Comparison of ENCODE assay signal across 12 cellular contexts in genomic region chr5:181104606-181105005, GRCh38. TPM values are rescaled to one million over a fixed set of nuclear protein-coding genes. Genes with fewer than 3 reads are reported as not detected.
A peak's percentile ranks its signal among the peaks of the same experiment; 100 is the strongest.
DNase-seq lines count a peak whose midpoint lies in the region; ATAC-seq, FAIRE-seq and TF ChIP-seq lines count a peak whose summit lies in the region.
"Not testable (repeated sequence)": the region's sequence is repeated elsewhere in the genome, so short reads cannot be mapped to it uniquely, and the experiment has no call there.
"Had no signal": no experiment of that assay in that cellular context is flagged by ENCODE, and none has a peak within 500 bp of the region (broad histone marks: within the 10 kb centered on the region; RNA-seq: fewer than 3 reads in every experiment).

No MANE protein-coding gene starts in this region.

- H3K27ac ChIP-seq in A549; H9 (ENCODE audit: insufficient read length, low read depth, low read length); endodermal cell (ENCODE audit: low read depth, low read length): not testable (repeated sequence)

- H2AFZ ChIP-seq in H9 (ENCODE audit: low read length), result not testable (repeated sequence)

- H3K27me3 Mint-ChIP-seq in H9 (ENCODE audit: low read depth) (peaks cover 60% of the 10 kb centered on the region), T-helper 17 cell (peaks cover 61% of the 10 kb centered on the region), endodermal cell (ENCODE audit: insufficient read depth) (peaks cover 73% of the 10 kb centered on the region), naive B cell (peaks cover 50 to 64% (median 63%) of the 10 kb centered on the region in 3 donors)
- H3K27me3 Mint-ChIP-seq in activated CD8-positive, alpha-beta memory T cell treated with anti-CD3 and anti-CD28 coated beads, Interleukin-2, amount 10 ng/mL, durations not matched to agents 7 days and 5 days, result peaks cover 35% of the 10 kb centered on the region
- peaks cover 28% of the 10 kb centered on the region for H3K27me3 Mint-ChIP-seq in activated naive CD8-positive, alpha-beta T cell

- not testable (repeated sequence) for TF ChIP-seq RAD21 in A549 (conservative IDR thresholded peaks at IDR 0.05 in 1 of 2, IDR thresholded peaks at IDR 0.05 in 1 of 2)

- H3K4me3 Mint-ChIP-seq in H9 (peak overlapping the region; percentile 77 to 90; a peak in 4 of 5 replicates), naive B cell (peak overlapping the region in 5 of 8 donors; percentile 19 to 86 (median 73))
- H3K4me3 Mint-ChIP-seq in T-helper 17 cell; activated CD8-positive, alpha-beta memory T cell treated with anti-CD3 and anti-CD28 coated beads, Interleukin-2, amount 10 ng/mL, durations not matched to agents 7 days and 5 days; endodermal cell: not testable (repeated sequence)
- peak overlapping the region; percentile 90 for H3K4me3 Mint-ChIP-seq in activated naive CD8-positive, alpha-beta T cell

- H3K27ac Mint-ChIP-seq in H9; activated CD8-positive, alpha-beta memory T cell treated with anti-CD3 and anti-CD28 coated beads, Interleukin-2, amount 10 ng/mL, durations not matched to agents 7 days and 5 days; activated naive CD8-positive, alpha-beta T cell; endodermal cell: not testable (repeated sequence)
- H3K27ac Mint-ChIP-seq in T-helper 17 cell (peak overlapping the region; percentile 14), naive B cell (peak overlapping the region in 1 of 6 donors; percentile 19)

- not testable (repeated sequence) for TF ChIP-seq POLR2A in A549 (IDR thresholded peaks at IDR 0.05; ENCODE audit: low read length)

- H3K4me3 ChIP-seq in A549; endodermal cell (ENCODE audit: low read length): not testable (repeated sequence)

- H3K14ac ChIP-seq in H9 (ENCODE audit: insufficient read depth, low read length), result not testable (repeated sequence)

- H2BK20ac ChIP-seq in H9 (ENCODE audit: low read depth, low read length, poor library complexity, severe bottlenecking), result not testable (repeated sequence)

- not testable (repeated sequence) for H4K5ac ChIP-seq in H9 (ENCODE audit: insufficient read length, low read depth, low read length)

- not testable (repeated sequence) for H3K9ac ChIP-seq in H9 (ENCODE audit: extremely low read depth, insufficient read length, low read length); endodermal cell (ENCODE audit: extremely low read depth, low read length, poor library complexity, severe bottlenecking)

- not testable (repeated sequence) for H3K23ac ChIP-seq in H9 (ENCODE audit: insufficient read length, low read depth, low read length)

- H4K20me1 ChIP-seq in H9 (ENCODE audit: control insufficient read depth, insufficient read depth, insufficient read length), result not testable (repeated sequence)

- not testable (repeated sequence) for H3K79me2 ChIP-seq in H9 (ENCODE audit: insufficient read depth, low read length)

- not testable (repeated sequence) for H4K8ac ChIP-seq in H9 (replicated peaks; ENCODE audit: insufficient read length, low read depth, low read length)

- H3K4me1 Mint-ChIP-seq in H9, result peaks cover 28 to 32% of the 10 kb centered on the region in 2 experiments
- H3K4me1 Mint-ChIP-seq in T-helper 17 cell; activated CD8-positive, alpha-beta memory T cell treated with anti-CD3 and anti-CD28 coated beads, Interleukin-2, amount 10 ng/mL, durations not matched to agents 7 days and 5 days; endodermal cell: not testable (repeated sequence)
- peaks cover 11% of the 10 kb centered on the region for H3K4me1 Mint-ChIP-seq in activated naive CD8-positive, alpha-beta T cell (ENCODE audit: low read depth)
- H3K4me1 Mint-ChIP-seq in naive B cell, result peaks cover 12 to 24% (median 18%) of the 10 kb centered on the region in 3 donors

- H2BK12ac ChIP-seq in H9 (ENCODE audit: insufficient read length, low read depth, low read length), result not testable (repeated sequence)

- H2BK15ac ChIP-seq in H9 (ENCODE audit: low read depth, low read length), result not testable (repeated sequence)

- WGBS in A549 (ENCODE audit: missing lambda C conversion rate), result 87% methylated on average over 9 of the region's 10 CpGs
- WGBS in H9 (ENCODE audit: extremely low coverage, insufficient read length, low lambda C conversion rate), result no CpG with 5 or more reads among the region's 10 CpGs
- WGBS in endodermal cell (ENCODE audit: insufficient coverage in 1 of 2, insufficient read length in 1 of 2), 2 experiments, result 69% methylated on average over 6 of the region's 10 CpGs; no CpG with 5 or more reads in 1 of the 2 experiments

- ATAC-seq in A549; T-helper 17 cell; activated CD8-positive, alpha-beta memory T cell treated with anti-CD3 and anti-CD28 coated beads, Interleukin-2, amount 10 ng/mL, durations not matched to agents 7 days and 5 days; naive B cell (ENCODE audit: low read depth in 2 of 2): not testable (repeated sequence)

- not testable (repeated sequence) for H3K9me3 ChIP-seq in A549; H9 (ENCODE audit: control insufficient read depth, low read depth, low read length); T-helper 17 cell (ENCODE audit: control insufficient read depth, low read length, poor library complexity, severe bottlenecking); endodermal cell (ENCODE audit: control insufficient read depth, low read length)

- DNase-seq in A549 (ENCODE audit: low read depth in 1 of 2, low spot score in 1 of 2); H9; T-helper 17 cell; naive B cell; urothelium cell line (ENCODE audit: low spot score): not testable (repeated sequence)
- DNase-seq in activated CD8-positive, alpha-beta memory T cell treated with anti-CD3 and anti-CD28 coated beads, Interleukin-2, amount 10 ng/mL, durations not matched to agents 7 days and 5 days, result peak; percentile 26
- DNase-seq in endodermal cell, result peak; percentile 58

- not testable (repeated sequence) for FAIRE-seq in A549 (lab: Jason Lieb, UNC)
- FAIRE-seq in urothelium cell line (lab: Jason Lieb, UNC), result peak; percentile 62

- H3K4me1 ChIP-seq in A549; H9 (ENCODE audit: insufficient read depth, low read length); endodermal cell (ENCODE audit: control insufficient read depth, insufficient read depth, low read length): not testable (repeated sequence)

- H3K56ac ChIP-seq in H9 (ENCODE audit: insufficient read length, low read depth, low read length), result not testable (repeated sequence)

- H3K79me1 ChIP-seq in H9 (ENCODE audit: insufficient read depth, low read depth, low read length, poor library complexity, severe bottlenecking), result not testable (repeated sequence)

- H3T11ph ChIP-seq in H9 (ENCODE audit: low read length), result not testable (repeated sequence)

- H3K27me3 ChIP-seq in H9 (ENCODE audit: insufficient read depth, low read length), result peaks cover 12% of the 10 kb centered on the region
- not testable (repeated sequence) for H3K27me3 ChIP-seq in endodermal cell (ENCODE audit: control insufficient read depth, insufficient read depth, low read length, poor library complexity, severe bottlenecking)

- H3K36me3 Mint-ChIP-seq in H9 (ENCODE audit: insufficient read depth in 1 of 3, low read depth in 3 of 3); T-helper 17 cell (ENCODE audit: low read depth); activated CD8-positive, alpha-beta memory T cell treated with anti-CD3 and anti-CD28 coated beads, Interleukin-2, amount 10 ng/mL, durations not matched to agents 7 days and 5 days; activated naive CD8-positive, alpha-beta T cell; endodermal cell (ENCODE audit: low read depth); naive B cell: not testable (repeated sequence)

- not testable (repeated sequence) for TF ChIP-seq CTCF in A549 (IDR thresholded peaks at IDR 0.05); H9 (conservative IDR thresholded peaks at IDR 0.05); endodermal cell (conservative IDR thresholded peaks at IDR 0.05)

- not testable (repeated sequence) for H2BK5ac ChIP-seq in H9 (ENCODE audit: insufficient read length, low read length)

- not testable (repeated sequence) for H2AK5ac ChIP-seq in H9 (ENCODE audit: insufficient read length, low read length)

- H3K36me3 ChIP-seq in endodermal cell (ENCODE audit: control insufficient read depth, insufficient read depth, low read length), result not testable (repeated sequence)

- TF ChIP-seq EP300 in A549 (IDR thresholded peaks at IDR 0.05), result not testable (repeated sequence)

- H3K23me2 ChIP-seq in H9 (ENCODE audit: insufficient read length, low read depth, low read length, poor library complexity, severe bottlenecking), result not testable (repeated sequence)

- H3K4me2 ChIP-seq in A549 (peak overlapping the region; percentile 55; the same call in 1 of the 3 replicates), H9 (ENCODE audit: insufficient read depth, insufficient read length, low read length) (peak overlapping the region; percentile 58)

- not testable (repeated sequence) for H3K9me3 Mint-ChIP-seq in H9; activated CD8-positive, alpha-beta memory T cell treated with anti-CD3 and anti-CD28 coated beads, Interleukin-2, amount 10 ng/mL, durations not matched to agents 7 days and 5 days (ENCODE audit: low read depth); activated naive CD8-positive, alpha-beta T cell (ENCODE audit: low read depth); endodermal cell; naive B cell

- POLR2A ChIA-PET in A549 (lab: Yijun Ruan, JAX), result interaction anchor here (0.6 kb wide), 1 partner anchor 244 kb away, joined by 4 read pairs; no protein-coding TSS in a partner anchor

- not testable (repeated sequence) for H3K4ac ChIP-seq in H9 (ENCODE audit: low read depth, low read length)

- not testable (repeated sequence) for H3K18ac ChIP-seq in H9 (ENCODE audit: insufficient read length, low read depth, low read length)

- not testable (repeated sequence) for H4K91ac ChIP-seq in H9 (ENCODE audit: insufficient read length, low read depth, low read length)

- CTCF ChIA-PET in A549 (lab: Yijun Ruan, JAX), result interaction anchor here (1.3 kb wide), 1 partner anchor 235 kb away, joined by 4 read pairs; no protein-coding TSS in a partner anchor
- CTCF ChIA-PET in activated CD8-positive, alpha-beta memory T cell treated with anti-CD3 and anti-CD28 coated beads, Interleukin-2, amount 10 ng/mL, durations not matched to agents 7 days and 5 days (lab: Charles Lee), result not testable (repeated sequence)

- not testable (repeated sequence) for H2BK120ac ChIP-seq in H9 (ENCODE audit: low read depth, low read length, poor library complexity, severe bottlenecking)

RNA-seq across cellular contexts. Expression of gene OR2V1, which starts 26.4 kb away (rescaled TPM):
- polyA plus RNA-seq in A549 (2011; rRNA removed) (not detected in 2 replicates), A549 (2017; fragmentation: RNase III; extraction: RNeasy Plus Mini Kit Qiagen cat#74134 plus additional on column Dnase treatment) (not detected in 3 replicates), naive B cell (ENCODE audit: low read depth in 6 of 6) (not detected)
- not detected in 2 replicates for polyA plus RNA-seq in A549 (2012; cell fraction: cytosol; rRNA removed)
- not detected in 2 replicates for polyA plus RNA-seq in A549 (2012; cell fraction: nucleus; rRNA removed)
- not detected in 2 replicates for polyA minus RNA-seq in A549 (2011; rRNA and poly(A)+ RNA removed)
- total RNA-seq in H9 (2021) (not detected in 2 replicates), T-helper 17 cell (not detected), endodermal cell (not detected)
- not detected for total RNA-seq in activated CD8-positive, alpha-beta memory T cell treated with anti-CD3 and anti-CD28 coated beads, Interleukin-2, amount 10 ng/mL, durations not matched to agents 7 days and 5 days
- not detected for polyA plus RNA-seq in endodermal cell (2013, experiment 1 of 2)
- polyA plus RNA-seq in endodermal cell (2013, experiment 2 of 2), result not detected
- total RNA-seq: H4, LHCN-M2, Peyer's patch had no signal

RNA-seq across cellular contexts. Expression of gene OR2V2, which starts 42.8 kb away (rescaled TPM):
- not detected in 2 replicates for polyA plus RNA-seq in A549 (2011; rRNA removed)
- polyA plus RNA-seq in A549 (2012; cell fraction: cytosol; rRNA removed), result not detected in 2 replicates
- not detected in 2 replicates for polyA plus RNA-seq in A549 (2012; cell fraction: nucleus; rRNA removed)
- not detected in 3 replicates for polyA plus RNA-seq in A549 (2017; fragmentation: RNase III; extraction: RNeasy Plus Mini Kit Qiagen cat#74134 plus additional on column Dnase treatment)
- not detected in 2 replicates for polyA minus RNA-seq in A549 (2011; rRNA and poly(A)+ RNA removed)
- not detected in 2 replicates for total RNA-seq in H9 (2021)
- not detected for total RNA-seq in T-helper 17 cell
- not detected for total RNA-seq in activated CD8-positive, alpha-beta memory T cell treated with anti-CD3 and anti-CD28 coated beads, Interleukin-2, amount 10 ng/mL, durations not matched to agents 7 days and 5 days
- total RNA-seq in endodermal cell, result not detected
- not detected for polyA plus RNA-seq in endodermal cell (2013, experiment 1 of 2)
- not detected for polyA plus RNA-seq in endodermal cell (2013, experiment 2 of 2)
- polyA plus RNA-seq in naive B cell (ENCODE audit: low read depth in 6 of 6), result not detected
- total RNA-seq: H4, LHCN-M2, Peyer's patch, SJCRH30 had no signal
